ENCODE assay signal across 14 cellular contexts in genomic region chr7:70571403-70571911, GRCh38.
DNase-seq lines count a peak whose midpoint lies in the region; ATAC-seq and TF ChIP-seq lines count a peak whose summit lies in the region.
"Had no signal": no experiment of that assay in that cellular context is flagged by ENCODE, and none has a peak within 500 bp of the region (broad histone marks: within the 10 kb centered on the region; RNA-seq: fewer than 3 reads in every experiment).

No MANE protein-coding gene starts in this region.

- DNase-seq in Daoy (ENCODE audit: low read depth) (peak; percentile 87), RWPE1 (ENCODE audit: low spot score) (peak; percentile 26), foreskin keratinocyte (peak in 1 of 2 donors; percentile 43), retinal pigment epithelial cell (ENCODE audit: low read depth) (peak; percentile 42), Ammon's horn (ENCODE audit: low spot score) (no peak), cerebellar cortex (ENCODE audit: low spot score) (no peak)
- DNase-seq: activated T-cell treated with anti-CD3 and anti-CD28 coated beads, Interleukin-2, amount 50 U/mL, for 24 hours; erythroblast; immature natural killer cell; WERI-Rb-1 had no signal

- H3K36me3 Mint-ChIP-seq in activated T-helper 17 cell treated with anti-CD3 and anti-CD28 coated beads, Interleukin-2, amount 50 U/mL, for 72 hours (ENCODE audit: low read depth): no peaks in the 10 kb centered on the region
- H3K36me3 Mint-ChIP-seq: stimulated activated effector memory CD8-positive, alpha-beta T cell treated with anti-CD3 and anti-CD28 coated beads, Interleukin-12 subunit alpha, Interleukin-12 subunit beta, amount 100 ng/mL, for 72 hours had no signal

- H3K27ac Mint-ChIP-seq in activated T-helper 17 cell treated with anti-CD3 and anti-CD28 coated beads, Interleukin-2, amount 50 U/mL, for 72 hours: no peak overlapping the region
- H3K27ac Mint-ChIP-seq: activated T-cell treated with anti-CD3 and anti-CD28 coated beads, Interleukin-2, amount 50 U/mL, for 24 hours; immature natural killer cell; stimulated activated effector memory CD8-positive, alpha-beta T cell treated with anti-CD3 and anti-CD28 coated beads, Interleukin-12 subunit alpha, Interleukin-12 subunit beta, amount 100 ng/mL, for 72 hours had no signal

- H3K27me3 ChIP-seq in foreskin keratinocyte: no peaks in the 10 kb centered on the region
- H3K27me3 ChIP-seq: neutrophil had no signal

- no peak overlapping the region for H3K4me3 Mint-ChIP-seq in activated T-helper 17 cell treated with anti-CD3 and anti-CD28 coated beads, Interleukin-2, amount 50 U/mL, for 72 hours
- H3K4me3 Mint-ChIP-seq: activated T-cell treated with anti-CD3 and anti-CD28 coated beads, Interleukin-2, amount 50 U/mL, for 24 hours; immature natural killer cell; stimulated activated effector memory CD8-positive, alpha-beta T cell treated with anti-CD3 and anti-CD28 coated beads, Interleukin-12 subunit alpha, Interleukin-12 subunit beta, amount 100 ng/mL, for 72 hours had no signal

- H3K4me1 Mint-ChIP-seq in activated T-helper 17 cell treated with anti-CD3 and anti-CD28 coated beads, Interleukin-2, amount 50 U/mL, for 72 hours: no peaks in the 10 kb centered on the region
- H3K4me1 Mint-ChIP-seq: immature natural killer cell had no signal

- H3K27ac ChIP-seq in RWPE1 (no peak overlapping the region), foreskin keratinocyte (no peak overlapping the region)
- H3K27ac ChIP-seq: neutrophil, WERI-Rb-1 had no signal

- H3K27me3 Mint-ChIP-seq in activated T-helper 17 cell treated with anti-CD3 and anti-CD28 coated beads, Interleukin-2, amount 50 U/mL, for 72 hours: no peaks in the 10 kb centered on the region
- H3K27me3 Mint-ChIP-seq: activated T-cell treated with anti-CD3 and anti-CD28 coated beads, Interleukin-2, amount 50 U/mL, for 24 hours had no signal

- ATAC-seq in foreskin keratinocyte (peak; percentile 59), GM18519 (IDR thresholded peaks at IDR 0.05; ENCODE audit: low FRiP score, unreplicated experiment) (no peak)
- no peak for ATAC-seq in activated T-helper 17 cell treated with anti-CD3 and anti-CD28 coated beads, Interleukin-2, amount 50 U/mL, for 72 hours (replicated peaks)
- ATAC-seq: stimulated activated effector memory CD8-positive, alpha-beta T cell treated with anti-CD3 and anti-CD28 coated beads, Interleukin-12 subunit alpha, Interleukin-12 subunit beta, amount 100 ng/mL, for 72 hours had no signal

- POLR2A ChIA-PET in RWPE1 (lab: Yijun Ruan, JAX; ENCODE audit: low non-redundant PET): no interaction called here

- TF ChIP-seq CTCF in RWPE1 (conservative IDR thresholded peaks at IDR 0.05; ENCODE audit: low read depth) (no peak), foreskin keratinocyte (conservative IDR thresholded peaks at IDR 0.05) (no peak), retinal pigment epithelial cell (conservative IDR thresholded peaks at IDR 0.05; ENCODE audit: low read depth, low read length) (no peak)

- H3K9me3 Mint-ChIP-seq in activated T-helper 17 cell treated with anti-CD3 and anti-CD28 coated beads, Interleukin-2, amount 50 U/mL, for 72 hours: peaks cover 5% of the 10 kb centered on the region
- H3K9me3 Mint-ChIP-seq: activated T-cell treated with anti-CD3 and anti-CD28 coated beads, Interleukin-2, amount 50 U/mL, for 24 hours; immature natural killer cell; stimulated activated effector memory CD8-positive, alpha-beta T cell treated with anti-CD3 and anti-CD28 coated beads, Interleukin-12 subunit alpha, Interleukin-12 subunit beta, amount 100 ng/mL, for 72 hours had no signal

- H3K4me3 ChIP-seq in retinal pigment epithelial cell (ENCODE audit: low read length): no peak overlapping the region

- CTCF ChIA-PET in RWPE1 (lab: Yijun Ruan, JAX): no interaction called here

- H3K4me1 ChIP-seq in foreskin keratinocyte: no peaks in the 10 kb centered on the region

Comparison
In these comparisons a context has a peak if more than half of its experiments do, and no peak if none do; other contexts are left out.
1. DNase-seq: peak in Daoy (single experiment), RWPE1 (single experiment) and retinal pigment epithelial cell (single experiment); none in Ammon's horn (single experiment) and cerebellar cortex (single experiment).